ENCODE assay signal across 10 cellular contexts in genomic region chr2:79723830-79724229, GRCh38.
DNase-seq lines count a peak whose midpoint lies in the region; ATAC-seq and TF ChIP-seq lines count a peak whose summit lies in the region.
"Had no signal": no experiment of that assay in that cellular context is flagged by ENCODE, and none has a peak within 500 bp of the region (broad histone marks: within the 10 kb centered on the region; RNA-seq: fewer than 3 reads in every experiment).

No MANE protein-coding gene starts in this region.

- intact Hi-C loops in cardiac septum (cut with DNase I), result no loop called here

- no peaks in the 10 kb centered on the region for H3K9me2 ChIP-seq in GM23248 (ENCODE audit: insufficient read depth)

- no peak overlapping the region for H3K4me2 ChIP-seq in GM23248 (ENCODE audit: unreplicated experiment)
- H3K4me2 ChIP-seq: PC-9 had no signal

- H4K20me1 ChIP-seq in GM23248 (ENCODE audit: insufficient read depth), result no peaks in the 10 kb centered on the region

- DNase-seq in GM23248 (peak; percentile 90), fibroblast of the conjunctiva (ENCODE audit: low read depth) (peak; percentile 59), stromal cell of bone marrow (ENCODE audit: low read depth) (peak; percentile 93), middle frontal gyrus (ENCODE audit: extremely low spot score, low spot score) (no peak), NCI-H128 (lab: John Stamatoyannopoulos, UW; ENCODE audit: unreplicated experiment) (no peak), cardiac septum (ENCODE audit: low spot score) (no peak)
- DNase-seq: DMS153; effector CD8-positive, alpha-beta T cell had no signal

- WGBS in GM23248 (ENCODE audit: low coverage in 1 of 2, low lambda C conversion rate in 2 of 2, missing lambda C conversion rate in 2 of 2), 2 experiments, result 5 to 6% methylated on average over 2 of the region's 2 CpGs

- no peaks in the 10 kb centered on the region for H3K9me3 ChIP-seq in GM23248 (ENCODE audit: low read depth)

- H3K79me2 ChIP-seq in GM23248 (ENCODE audit: insufficient read depth), result no peaks in the 10 kb centered on the region

- in situ Hi-C loops in GM23248 (cut with MboI), result no loop called here

- peaks cover 16% of the 10 kb centered on the region for H3K4me1 ChIP-seq in GM23248 (ENCODE audit: insufficient read depth)

- peaks cover 5% of the 10 kb centered on the region for H3F3A ChIP-seq in GM23248 (ENCODE audit: insufficient read depth)

- peak overlapping the region; percentile 45; the same call in 1 of the 2 replicates for H2AFZ ChIP-seq in GM23248
- H2AFZ ChIP-seq: PC-9 had no signal

- H3K27ac ChIP-seq in GM23248, result peak overlapping the region; percentile 81
- H3K27ac ChIP-seq: PC-9 had no signal

- H3K36me3 ChIP-seq in GM23248 (ENCODE audit: low read depth), result no peaks in the 10 kb centered on the region

- no peak overlapping the region for H3K4me3 ChIP-seq in GM23248
- H3K4me3 ChIP-seq: PC-9 had no signal

- H3K9ac ChIP-seq in GM23248, result 0 out of 2 replicates have a peak overlapping the region, but pooled peaks have one; percentile 17

- no peaks in the 10 kb centered on the region for H3K27me3 ChIP-seq in GM23248 (replicated peaks; ENCODE audit: insufficient read depth)

- ATAC-seq in SK-N-SH treated with all-trans-retinoic acid at 6 μM for 48 hours, result peak; percentile 64; the same call in 2 of the 3 replicates

TF ChIP-seq in SK-N-SH treated with all-trans-retinoic acid at 6 μM for 48 hours, 23 proteins besides CTCF, POLR2A, EP300 and RAD21:
- TF ChIP-seq TOX (CRISPR knock-in tag; IDR thresholded peaks at IDR 0.05; ENCODE audit: borderline replicate concordance), result no peak
- TF ChIP-seq PPARA (CRISPR knock-in tag; IDR thresholded peaks at IDR 0.05; ENCODE audit: borderline replicate concordance), result no peak
- peak; percentile 60 for TF ChIP-seq ISL1 (CRISPR knock-in tag; IDR thresholded peaks at IDR 0.05)
- no peak for TF ChIP-seq ZNF565 (CRISPR knock-in tag; conservative IDR thresholded peaks at IDR 0.05; ENCODE audit: low read depth)
- peak; percentile 65; the same call in 1 of the 2 replicates for TF ChIP-seq ZFP3 (CRISPR knock-in tag; IDR thresholded peaks at IDR 0.05)
- TF ChIP-seq TCF4 (CRISPR knock-in tag; IDR thresholded peaks at IDR 0.05; ENCODE audit: borderline replicate concordance), result 0 out of 2 replicates have a peak, but pooled peaks have one; percentile 17
- no peak for TF ChIP-seq GLIS3 (CRISPR knock-in tag; IDR thresholded peaks at IDR 0.05)
- TF ChIP-seq CSDC2 (CRISPR knock-in tag; IDR thresholded peaks at IDR 0.05), result no peak
- no peak for TF ChIP-seq PATZ1 (CRISPR knock-in tag; IDR thresholded peaks at IDR 0.05; ENCODE audit: borderline replicate concordance)
- no peak for TF ChIP-seq CREB5 (CRISPR knock-in tag; IDR thresholded peaks at IDR 0.05; ENCODE audit: low read depth)
- TF ChIP-seq SNAI2 (CRISPR knock-in tag; IDR thresholded peaks at IDR 0.05), result peak; percentile 81; the same call in 1 of the 2 replicates

Comparison
In these comparisons a context has a peak if more than half of its experiments do, and no peak if none do; other contexts are left out.
1. DNase-seq: peak in GM23248 (single experiment), fibroblast of the conjunctiva (single experiment) and stromal cell of bone marrow (single experiment); none in middle frontal gyrus (single experiment), NCI-H128 (single experiment) and cardiac septum (single experiment).